Comparison of ENCODE assay signal across 1 cellular context in the genomic region with DNA sequence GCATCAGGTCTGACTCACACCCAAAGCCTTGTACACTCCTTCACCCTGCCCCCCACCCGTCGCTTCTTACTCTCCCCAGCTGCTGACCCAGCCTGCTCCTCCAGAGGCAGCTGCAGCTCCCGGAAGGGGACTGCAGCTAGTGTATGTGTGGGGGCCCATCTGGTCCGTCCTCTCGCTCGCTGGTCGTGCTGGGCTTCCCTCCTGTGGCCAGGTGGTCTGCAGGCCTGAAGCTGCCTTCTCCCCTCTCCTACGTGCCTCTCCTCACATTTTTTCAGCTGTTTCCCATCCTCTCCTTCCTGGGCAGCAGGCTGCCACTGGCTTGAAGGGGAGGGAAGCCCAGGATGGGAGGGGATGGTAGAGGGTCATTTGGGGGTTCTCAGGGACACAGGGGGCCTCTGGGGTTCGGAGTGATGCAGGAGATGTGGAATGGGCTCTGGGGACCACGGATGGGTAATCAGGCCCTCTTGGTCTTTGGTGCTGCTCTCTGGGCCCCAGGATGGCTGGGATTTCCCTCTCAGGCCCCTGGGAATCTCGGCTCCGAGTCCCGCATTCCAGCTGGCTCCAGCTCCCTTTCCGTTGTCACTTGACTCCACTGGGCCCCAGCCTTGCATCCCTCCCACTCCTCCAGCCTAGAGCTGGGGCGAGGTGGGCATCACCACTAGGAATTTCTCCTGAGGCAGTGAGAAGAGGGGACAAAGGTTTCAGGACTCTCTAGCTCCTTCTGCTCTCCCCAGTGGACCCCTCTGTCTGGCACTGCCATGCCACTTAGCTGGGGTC.
TF ChIP-seq lines count a peak whose summit lies in the region.

No MANE protein-coding gene starts in this region.

TF ChIP-seq in K562, 482 proteins besides CTCF, POLR2A, EP300 and RAD21:
- TF ChIP-seq BRF1 (IDR thresholded peaks at IDR 0.05; ENCODE audit: borderline replicate concordance, extremely low read depth, insufficient read length) (no peak), NFRKB (IDR thresholded peaks at IDR 0.05; ENCODE audit: low read depth) (0 out of 2 replicates have a peak, but pooled peaks have one; percentile 8), CBFA2T3 (IDR thresholded peaks at IDR 0.05) (peak; percentile 8; the same call in 1 of the 2 replicates), SLC30A9 (CRISPR knock-in tag; IDR thresholded peaks at IDR 0.05) (no peak), NR4A1 (CRISPR knock-in tag; IDR thresholded peaks at IDR 0.05) (no peak), NR4A1 (tag; IDR thresholded peaks at IDR 0.05) (no peak), ERF (CRISPR knock-in tag; IDR thresholded peaks at IDR 0.05) (no peak), SMAD1 (IDR thresholded peaks at IDR 0.05; ENCODE audit: low read depth, low read length, partially characterized antibody) (no peak), CBFA2T2 (conservative IDR thresholded peaks at IDR 0.05) (peak; percentile 28), ZNF274 (IDR thresholded peaks at IDR 0.05; ENCODE audit: borderline replicate concordance, low read depth, low read length) (no peak), FOSL1 (tag; conservative IDR thresholded peaks at IDR 0.05) (no peak)
- TF ChIP-seq, protein P1, sequence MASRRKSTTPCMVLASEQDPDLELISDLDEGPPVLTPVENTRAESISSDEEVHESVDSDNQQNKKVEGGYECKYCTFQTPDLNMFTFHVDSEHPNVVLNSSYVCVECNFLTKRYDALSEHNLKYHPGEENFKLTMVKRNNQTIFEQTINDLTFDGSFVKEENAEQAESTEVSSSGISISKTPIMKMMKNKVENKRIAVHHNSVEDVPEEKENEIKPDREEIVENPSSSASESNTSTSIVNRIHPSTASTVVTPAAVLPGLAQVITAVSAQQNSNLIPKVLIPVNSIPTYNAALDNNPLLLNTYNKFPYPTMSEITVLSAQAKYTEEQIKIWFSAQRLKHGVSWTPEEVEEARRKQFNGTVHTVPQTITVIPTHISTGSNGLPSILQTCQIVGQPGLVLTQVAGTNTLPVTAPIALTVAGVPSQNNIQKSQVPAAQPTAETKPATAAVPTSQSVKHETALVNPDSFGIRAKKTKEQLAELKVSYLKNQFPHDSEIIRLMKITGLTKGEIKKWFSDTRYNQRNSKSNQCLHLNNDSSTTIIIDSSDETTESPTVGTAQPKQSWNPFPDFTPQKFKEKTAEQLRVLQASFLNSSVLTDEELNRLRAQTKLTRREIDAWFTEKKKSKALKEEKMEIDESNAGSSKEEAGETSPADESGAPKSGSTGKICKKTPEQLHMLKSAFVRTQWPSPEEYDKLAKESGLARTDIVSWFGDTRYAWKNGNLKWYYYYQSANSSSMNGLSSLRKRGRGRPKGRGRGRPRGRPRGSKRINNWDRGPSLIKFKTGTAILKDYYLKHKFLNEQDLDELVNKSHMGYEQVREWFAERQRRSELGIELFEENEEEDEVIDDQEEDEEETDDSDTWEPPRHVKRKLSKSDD (conservative IDR thresholded peaks at IDR 0.05; ENCODE audit: low read length) = no peak
- TF ChIP-seq, protein P2, sequence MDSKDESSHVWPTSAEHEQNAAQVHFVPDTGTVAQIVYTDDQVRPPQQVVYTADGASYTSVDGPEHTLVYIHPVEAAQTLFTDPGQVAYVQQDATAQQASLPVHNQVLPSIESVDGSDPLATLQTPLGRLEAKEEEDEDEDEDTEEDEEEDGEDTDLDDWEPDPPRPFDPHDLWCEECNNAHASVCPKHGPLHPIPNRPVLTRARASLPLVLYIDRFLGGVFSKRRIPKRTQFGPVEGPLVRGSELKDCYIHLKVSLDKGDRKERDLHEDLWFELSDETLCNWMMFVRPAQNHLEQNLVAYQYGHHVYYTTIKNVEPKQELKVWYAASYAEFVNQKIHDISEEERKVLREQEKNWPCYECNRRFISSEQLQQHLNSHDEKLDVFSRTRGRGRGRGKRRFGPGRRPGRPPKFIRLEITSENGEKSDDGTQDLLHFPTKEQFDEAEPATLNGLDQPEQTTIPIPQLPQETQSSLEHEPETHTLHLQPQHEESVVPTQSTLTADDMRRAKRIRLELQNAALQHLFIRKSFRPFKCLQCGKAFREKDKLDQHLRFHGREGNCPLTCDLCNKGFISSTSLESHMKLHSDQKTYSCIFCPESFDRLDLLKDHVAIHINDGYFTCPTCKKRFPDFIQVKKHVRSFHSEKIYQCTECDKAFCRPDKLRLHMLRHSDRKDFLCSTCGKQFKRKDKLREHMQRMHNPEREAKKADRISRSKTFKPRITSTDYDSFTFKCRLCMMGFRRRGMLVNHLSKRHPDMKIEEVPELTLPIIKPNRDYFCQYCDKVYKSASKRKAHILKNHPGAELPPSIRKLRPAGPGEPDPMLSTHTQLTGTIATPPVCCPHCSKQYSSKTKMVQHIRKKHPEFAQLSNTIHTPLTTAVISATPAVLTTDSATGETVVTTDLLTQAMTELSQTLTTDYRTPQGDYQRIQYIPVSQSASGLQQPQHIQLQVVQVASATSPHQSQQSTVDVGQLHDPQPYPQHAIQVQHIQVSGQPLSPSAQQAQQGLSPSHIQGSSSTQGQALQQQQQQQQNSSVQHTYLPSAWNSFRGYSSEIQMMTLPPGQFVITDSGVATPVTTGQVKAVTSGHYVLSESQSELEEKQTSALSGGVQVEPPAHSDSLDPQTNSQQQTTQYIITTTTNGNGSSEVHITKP (IDR thresholded peaks at IDR 0.05; ENCODE audit: partially characterized antibody) = no peak
TF ChIP-seq in K562: peak in this region for 3.
